In genomic region chr5:83549681-83550080, GRCh38 we compare ENCODE assay signal across 16 cellular contexts.
A peak's percentile ranks its signal among the peaks of the same experiment; 100 is the strongest.
DNase-seq lines count a peak whose midpoint lies in the region; ATAC-seq, FAIRE-seq and TF ChIP-seq lines count a peak whose summit lies in the region.
"Had no signal": no experiment of that assay in that cellular context is flagged by ENCODE, and none has a peak within 500 bp of the region (broad histone marks: within the 10 kb centered on the region; RNA-seq: fewer than 3 reads in every experiment).

No MANE protein-coding gene starts in this region.

- ATAC-seq in right lobe of liver = peak in 3 of 4 donors; percentile 23 to 70 (median 25)
- ATAC-seq in HepG2 = no peak
- no peak for ATAC-seq in GM21390 (IDR thresholded peaks at IDR 0.05; ENCODE audit: unreplicated experiment)
- ATAC-seq: A549, HCT116, K562 had no signal

- H3K4me3 ChIP-seq in right lobe of liver (no peak overlapping the region), HepG2 (replicated peaks in 1 of 3; ENCODE audit: insufficient read depth in 1 of 3, low read depth in 2 of 3, low read length in 3 of 3) (no peak overlapping the region), fibroblast of lung (replicated peaks in 1 of 4; ENCODE audit: control extremely low read depth in 1 of 4, insufficient read depth in 1 of 4, low read depth in 3 of 4, low read length in 4 of 4) (no peak overlapping the region)
- H3K4me3 ChIP-seq: A549, K562 had no signal

- TF ChIP-seq RAD21 in HepG2 (CRISPR knock-in tag; IDR thresholded peaks at IDR 0.05) = no peak

- H3K4me3 Mint-ChIP-seq in progenitor cell of endocrine pancreas (ENCODE audit: low read depth) = no peak overlapping the region

- intact Hi-C loops in right lobe of liver (cut with DNase I) (no loop called here), HepG2 (cut with micrococcal nuclease; ENCODE audit: unreplicated experiment) (no loop called here)

- H3K27me3 Mint-ChIP-seq in progenitor cell of endocrine pancreas = no peaks in the 10 kb centered on the region

- BruUV-seq in HepG2 (replicated peaks; lab: Mats Ljungman, UMichigan) = no TSS peak

- DNase-seq in right lobe of liver (no peak), HepG2 (ENCODE audit: low spot score) (no peak), fibroblast of lung (ENCODE audit: low read depth in 2 of 2) (peak in 1 of 2 donors; percentile 38), progenitor cell of endocrine pancreas (ENCODE audit: low spot score, unreplicated experiment) (no peak), NCI-H1436 (lab: John Stamatoyannopoulos, UW) (no peak), SW 1271 (lab: John Stamatoyannopoulos, UW) (no peak)
- DNase-seq: AML-193; DMS53; NCI-H146; NCI-H2227 treated with DMSO at 0.1 percent for 48 hours; NCI-H524 treated with DMSO at 0.1 percent for 48 hours; NK-92 treated with Interleukin-12 subunit alpha and Interleukin-12 subunit beta, amount 100 ng/mL, for 24 hours had no signal

- peaks cover 25% of the 10 kb centered on the region for H3K4me1 Mint-ChIP-seq in progenitor cell of endocrine pancreas (ENCODE audit: low read depth)

- H4K20me1 ChIP-seq in HepG2 (ENCODE audit: insufficient read depth, low read length) (no peaks in the 10 kb centered on the region), fibroblast of lung (ENCODE audit: control insufficient read depth, extremely low read depth, insufficient read depth, low read length) (no peaks in the 10 kb centered on the region)

- in situ Hi-C loops in HepG2 (cut with HindIII; ENCODE audit: extremely low pct_ligation_motif_present, low pct_unique_long_range_greater_than_20kb) = loop anchor here (25.0 kb wide), 1 partner anchor 462 kb away; the partner anchor contains the start of genes TMEM167A and XRCC4

- H3K9me3 ChIP-seq in right lobe of liver (no peaks in the 10 kb centered on the region), HepG2 (ENCODE audit: low read length) (no peaks in the 10 kb centered on the region), fibroblast of lung (ENCODE audit: control insufficient read depth, insufficient read depth, low read depth, low read length) (no peaks in the 10 kb centered on the region)
- H3K9me3 ChIP-seq: A549 had no signal

- H3K79me2 ChIP-seq in HepG2 (ENCODE audit: insufficient read depth, low read length) = no peaks in the 10 kb centered on the region
- H3K79me2 ChIP-seq in fibroblast of lung (ENCODE audit: control insufficient read depth, insufficient read depth, low read length) = no peaks in the 10 kb centered on the region

- H3K4me2 ChIP-seq in HepG2 (ENCODE audit: low read depth, low read length) = no peak overlapping the region
- H3K4me2 ChIP-seq in fibroblast of lung (ENCODE audit: extremely low read depth, insufficient read depth, low read length) = peak overlapping the region; percentile 59
- H3K4me2 ChIP-seq: A549 had no signal

- H3K27me3 ChIP-seq in right lobe of liver = no peaks in the 10 kb centered on the region
- H3K27me3 ChIP-seq in HepG2 (ENCODE audit: control insufficient read depth in 1 of 2, insufficient read depth in 2 of 2, low read length in 2 of 2) = no peaks in the 10 kb centered on the region
- no peaks in the 10 kb centered on the region for H3K27me3 ChIP-seq in fibroblast of lung (ENCODE audit: control insufficient read depth, insufficient read depth, low read length)

- peak overlapping the region; percentile 67 for H3K27ac Mint-ChIP-seq in progenitor cell of endocrine pancreas

- no peaks in the 10 kb centered on the region for H3K9me3 Mint-ChIP-seq in progenitor cell of endocrine pancreas (ENCODE audit: low read depth)

- peaks cover 0 to 11% (median 0%) of the 10 kb centered on the region in 4 donors for H3K4me1 ChIP-seq in right lobe of liver
- H3K4me1 ChIP-seq in HepG2 (ENCODE audit: insufficient read depth, low read length) = no peaks in the 10 kb centered on the region
- peaks cover 8% of the 10 kb centered on the region for H3K4me1 ChIP-seq in fibroblast of lung (ENCODE audit: control insufficient read depth, extremely low read depth, insufficient read depth, low read length)

- H3K27ac ChIP-seq in right lobe of liver (no peak overlapping the region), HepG2 (ENCODE audit: extremely low read length, insufficient read depth, low read length) (no peak overlapping the region), fibroblast of lung (ENCODE audit: insufficient read depth, low read length) (no peak overlapping the region)
- H3K27ac ChIP-seq: A549 had no signal

- TF ChIP-seq POLR2A in right lobe of liver (IDR thresholded peaks at IDR 0.05) (no peak), HepG2 (IDR thresholded peaks at IDR 0.05; ENCODE audit: insufficient read depth in 1 of 2, low read depth in 2 of 2, low read length in 2 of 2) (no peak)

- TF ChIP-seq CTCF in right lobe of liver (IDR thresholded peaks at IDR 0.05) = no peak
- no peak for TF ChIP-seq CTCF in HepG2 (CRISPR knock-in tag; IDR thresholded peaks at IDR 0.05)
- TF ChIP-seq CTCF in fibroblast of lung (conservative IDR thresholded peaks at IDR 0.05 in 1 of 2, IDR thresholded peaks at IDR 0.05 in 1 of 2; ENCODE audit: low read depth in 1 of 2, low read length in 2 of 2) = no peak
- TF ChIP-seq CTCF in progenitor cell of endocrine pancreas (IDR thresholded peaks at IDR 0.05; ENCODE audit: unreplicated experiment) = no peak

- H3K9ac ChIP-seq in HepG2 (ENCODE audit: insufficient read depth, low read depth, low read length) (no peak overlapping the region), fibroblast of lung (ENCODE audit: insufficient read depth, low read length) (no peak overlapping the region)

- no peak for TF ChIP-seq EP300 in HepG2 (IDR thresholded peaks at IDR 0.05; ENCODE audit: low read depth in 2 of 2, low read length in 2 of 2)
- TF ChIP-seq EP300 in HepG2 (CRISPR knock-in tag; IDR thresholded peaks at IDR 0.05; ENCODE audit: borderline replicate concordance) = no peak

- H2AFZ ChIP-seq in HepG2 (ENCODE audit: low read length) (no peak overlapping the region), fibroblast of lung (ENCODE audit: low read length) (no peak overlapping the region)

- POLR2A ChIA-PET in HepG2 (lab: Yijun Ruan, JAX) = no interaction called here

- peaks cover 58% of the 10 kb centered on the region for H3K36me3 Mint-ChIP-seq in progenitor cell of endocrine pancreas (ENCODE audit: insufficient read depth)

- no peak for FAIRE-seq in HepG2 (lab: Jason Lieb, UNC)
- FAIRE-seq: A549, K562 had no signal

- no peaks in the 10 kb centered on the region for H3K36me3 ChIP-seq in right lobe of liver
- H3K36me3 ChIP-seq in HepG2 (replicated peaks in 1 of 2; ENCODE audit: control insufficient read depth in 1 of 2, insufficient read depth in 2 of 2, low read length in 2 of 2) = no peaks in the 10 kb centered on the region
- peaks cover 1% of the 10 kb centered on the region for H3K36me3 ChIP-seq in fibroblast of lung (ENCODE audit: control insufficient read depth, insufficient read depth, low read length)

- WGBS in right lobe of liver (ENCODE audit: insufficient coverage, low coverage, low lambda C conversion rate, missing lambda C conversion rate) = 24% methylated on average over 5 of the region's 5 CpGs
- 49% methylated on average over 5 of the region's 5 CpGs for WGBS in HepG2 (ENCODE audit: low lambda C conversion rate)

- CTCF ChIA-PET in HepG2 (lab: Yijun Ruan, JAX; ENCODE audit: low intra/inter-chr PET ratio, low total read pairs) = no interaction called here

TF ChIP-seq in HepG2, 621 proteins besides CTCF, POLR2A, EP300 and RAD21 (continues in another document):
- TF ChIP-seq ZNF274 (CRISPR knock-in tag; IDR thresholded peaks at IDR 0.05) (no peak), THYN1 (CRISPR knock-in tag; IDR thresholded peaks at IDR 0.05; ENCODE audit: borderline replicate concordance, low read depth) (no peak), NR1H2 (CRISPR knock-in tag; IDR thresholded peaks at IDR 0.05; ENCODE audit: borderline replicate concordance, low read depth) (no peak), ZNF20 (CRISPR knock-in tag; IDR thresholded peaks at IDR 0.05) (no peak), ZNF784 (CRISPR knock-in tag; IDR thresholded peaks at IDR 0.05; ENCODE audit: borderline replicate concordance) (no peak), ZNF570 (CRISPR knock-in tag; IDR thresholded peaks at IDR 0.05; ENCODE audit: borderline replicate concordance) (no peak), SNRNP70 (IDR thresholded peaks at IDR 0.05; ENCODE audit: low read depth, low read length) (no peak), ZNF883 (CRISPR knock-in tag; IDR thresholded peaks at IDR 0.05; ENCODE audit: not compliant biosample characterization) (no peak), ZNF350 (CRISPR knock-in tag; IDR thresholded peaks at IDR 0.05; ENCODE audit: borderline replicate concordance, low read depth) (no peak), SNAPC2 (CRISPR knock-in tag; IDR thresholded peaks at IDR 0.05) (no peak), ZNF777 (CRISPR knock-in tag; IDR thresholded peaks at IDR 0.05) (no peak), NAIF1 (CRISPR knock-in tag; IDR thresholded peaks at IDR 0.05; ENCODE audit: borderline replicate concordance) (no peak)
- TF ChIP-seq, protein P1, sequence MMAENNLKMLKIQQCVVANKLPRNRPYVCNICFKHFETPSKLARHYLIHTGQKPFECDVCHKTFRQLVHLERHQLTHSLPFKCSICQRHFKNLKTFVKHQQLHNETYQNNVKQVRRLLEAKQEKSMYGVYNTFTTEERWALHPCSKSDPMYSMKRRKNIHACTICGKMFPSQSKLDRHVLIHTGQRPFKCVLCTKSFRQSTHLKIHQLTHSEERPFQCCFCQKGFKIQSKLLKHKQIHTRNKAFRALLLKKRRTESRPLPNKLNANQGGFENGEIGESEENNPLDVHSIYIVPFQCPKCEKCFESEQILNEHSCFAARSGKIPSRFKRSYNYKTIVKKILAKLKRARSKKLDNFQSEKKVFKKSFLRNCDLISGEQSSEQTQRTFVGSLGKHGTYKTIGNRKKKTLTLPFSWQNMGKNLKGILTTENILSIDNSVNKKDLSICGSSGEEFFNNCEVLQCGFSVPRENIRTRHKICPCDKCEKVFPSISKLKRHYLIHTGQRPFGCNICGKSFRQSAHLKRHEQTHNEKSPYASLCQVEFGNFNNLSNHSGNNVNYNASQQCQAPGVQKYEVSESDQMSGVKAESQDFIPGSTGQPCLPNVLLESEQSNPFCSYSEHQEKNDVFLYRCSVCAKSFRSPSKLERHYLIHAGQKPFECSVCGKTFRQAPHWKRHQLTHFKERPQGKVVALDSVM (CRISPR knock-in tag; IDR thresholded peaks at IDR 0.05) = no peak
- TF ChIP-seq, protein P2, sequence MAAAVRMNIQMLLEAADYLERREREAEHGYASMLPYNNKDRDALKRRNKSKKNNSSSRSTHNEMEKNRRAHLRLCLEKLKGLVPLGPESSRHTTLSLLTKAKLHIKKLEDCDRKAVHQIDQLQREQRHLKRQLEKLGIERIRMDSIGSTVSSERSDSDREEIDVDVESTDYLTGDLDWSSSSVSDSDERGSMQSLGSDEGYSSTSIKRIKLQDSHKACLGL (CRISPR knock-in tag; IDR thresholded peaks at IDR 0.05) = no peak

Comparison
In these comparisons a context has a peak if more than half of its experiments do, and no peak if none do; other contexts are left out.
1. ATAC-seq: peak in right lobe of liver (3 of 4); none in HepG2 (single experiment) and GM21390 (single experiment).